Comparison of ENCODE assay signal across 1 cellular context in the genomic region with DNA sequence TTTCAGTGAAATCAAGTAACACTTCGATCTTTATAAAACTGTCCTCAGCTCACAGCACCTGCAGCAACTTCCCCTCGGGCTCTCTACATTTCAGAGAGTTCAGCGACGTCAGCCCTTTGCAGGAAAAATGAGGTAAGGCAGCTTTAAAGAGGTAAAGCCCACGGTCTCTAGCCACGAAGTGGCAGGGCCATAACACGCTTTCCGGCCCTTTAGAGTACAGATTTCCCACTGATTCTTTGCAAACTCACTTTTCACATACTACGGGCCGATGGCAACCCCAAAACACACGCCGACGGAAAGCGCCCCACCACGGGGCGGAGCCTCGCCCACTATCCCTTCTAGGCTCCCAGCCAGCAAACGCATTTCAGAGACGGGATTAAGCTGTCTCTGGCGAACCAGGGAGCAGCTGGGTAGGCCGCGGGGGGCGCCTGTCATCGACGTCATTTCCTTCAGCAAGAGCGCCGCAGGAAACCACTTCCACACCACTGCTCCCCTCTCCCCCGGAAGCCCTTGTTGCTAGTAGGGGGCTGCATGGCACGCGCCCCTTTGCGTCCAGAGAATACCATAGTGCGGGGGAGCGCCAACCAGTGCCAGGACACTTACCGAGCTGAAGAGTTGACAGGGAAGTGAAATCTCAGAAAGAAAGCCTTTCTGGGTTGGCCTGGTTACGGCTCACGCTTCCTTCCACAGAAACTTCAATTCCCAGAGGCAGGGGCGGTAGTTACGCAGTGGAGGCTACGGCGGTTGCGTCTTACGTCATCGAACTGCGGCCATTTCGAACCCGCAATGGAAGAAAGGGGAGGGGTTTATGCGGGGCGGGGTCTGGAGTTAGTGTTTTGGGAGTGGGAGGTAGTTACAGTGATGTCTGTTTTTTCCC.
TF ChIP-seq lines count a peak whose summit lies in the region.

A gene with protein sequence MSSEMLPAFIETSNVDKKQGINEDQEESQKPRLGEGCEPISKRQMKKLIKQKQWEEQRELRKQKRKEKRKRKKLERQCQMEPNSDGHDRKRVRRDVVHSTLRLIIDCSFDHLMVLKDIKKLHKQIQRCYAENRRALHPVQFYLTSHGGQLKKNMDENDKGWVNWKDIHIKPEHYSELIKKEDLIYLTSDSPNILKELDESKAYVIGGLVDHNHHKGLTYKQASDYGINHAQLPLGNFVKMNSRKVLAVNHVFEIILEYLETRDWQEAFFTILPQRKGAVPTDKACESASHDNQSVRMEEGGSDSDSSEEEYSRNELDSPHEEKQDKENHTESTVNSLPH (minus strand): TSS at position 730 of the 877 bp plus-strand sequence. CDS start 4,701 bp downstream, outside the sequence.

TF ChIP-seq in WTC11, 78 proteins besides CTCF, POLR2A, EP300 and RAD21 (continued from another document):
- TF ChIP-seq, protein P1, sequence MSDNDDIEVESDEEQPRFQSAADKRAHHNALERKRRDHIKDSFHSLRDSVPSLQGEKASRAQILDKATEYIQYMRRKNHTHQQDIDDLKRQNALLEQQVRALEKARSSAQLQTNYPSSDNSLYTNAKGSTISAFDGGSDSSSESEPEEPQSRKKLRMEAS (CRISPR knock-in tag; IDR thresholded peaks at IDR 0.05) = peak; percentile 75; the same call in 1 of the 2 replicates
- peak; percentile 66; the same call in 1 of the 2 replicates for TF ChIP-seq FOXK1 (CRISPR knock-in tag; IDR thresholded peaks at IDR 0.05)
- TF ChIP-seq ZNF416 (CRISPR knock-in tag; IDR thresholded peaks at IDR 0.05) = no peak
- TF ChIP-seq TCF7 (CRISPR knock-in tag; IDR thresholded peaks at IDR 0.05; ENCODE audit: low read depth) = no peak
- no peak for TF ChIP-seq NR2C2 (CRISPR knock-in tag; IDR thresholded peaks at IDR 0.05)
- TF ChIP-seq, protein P2, sequence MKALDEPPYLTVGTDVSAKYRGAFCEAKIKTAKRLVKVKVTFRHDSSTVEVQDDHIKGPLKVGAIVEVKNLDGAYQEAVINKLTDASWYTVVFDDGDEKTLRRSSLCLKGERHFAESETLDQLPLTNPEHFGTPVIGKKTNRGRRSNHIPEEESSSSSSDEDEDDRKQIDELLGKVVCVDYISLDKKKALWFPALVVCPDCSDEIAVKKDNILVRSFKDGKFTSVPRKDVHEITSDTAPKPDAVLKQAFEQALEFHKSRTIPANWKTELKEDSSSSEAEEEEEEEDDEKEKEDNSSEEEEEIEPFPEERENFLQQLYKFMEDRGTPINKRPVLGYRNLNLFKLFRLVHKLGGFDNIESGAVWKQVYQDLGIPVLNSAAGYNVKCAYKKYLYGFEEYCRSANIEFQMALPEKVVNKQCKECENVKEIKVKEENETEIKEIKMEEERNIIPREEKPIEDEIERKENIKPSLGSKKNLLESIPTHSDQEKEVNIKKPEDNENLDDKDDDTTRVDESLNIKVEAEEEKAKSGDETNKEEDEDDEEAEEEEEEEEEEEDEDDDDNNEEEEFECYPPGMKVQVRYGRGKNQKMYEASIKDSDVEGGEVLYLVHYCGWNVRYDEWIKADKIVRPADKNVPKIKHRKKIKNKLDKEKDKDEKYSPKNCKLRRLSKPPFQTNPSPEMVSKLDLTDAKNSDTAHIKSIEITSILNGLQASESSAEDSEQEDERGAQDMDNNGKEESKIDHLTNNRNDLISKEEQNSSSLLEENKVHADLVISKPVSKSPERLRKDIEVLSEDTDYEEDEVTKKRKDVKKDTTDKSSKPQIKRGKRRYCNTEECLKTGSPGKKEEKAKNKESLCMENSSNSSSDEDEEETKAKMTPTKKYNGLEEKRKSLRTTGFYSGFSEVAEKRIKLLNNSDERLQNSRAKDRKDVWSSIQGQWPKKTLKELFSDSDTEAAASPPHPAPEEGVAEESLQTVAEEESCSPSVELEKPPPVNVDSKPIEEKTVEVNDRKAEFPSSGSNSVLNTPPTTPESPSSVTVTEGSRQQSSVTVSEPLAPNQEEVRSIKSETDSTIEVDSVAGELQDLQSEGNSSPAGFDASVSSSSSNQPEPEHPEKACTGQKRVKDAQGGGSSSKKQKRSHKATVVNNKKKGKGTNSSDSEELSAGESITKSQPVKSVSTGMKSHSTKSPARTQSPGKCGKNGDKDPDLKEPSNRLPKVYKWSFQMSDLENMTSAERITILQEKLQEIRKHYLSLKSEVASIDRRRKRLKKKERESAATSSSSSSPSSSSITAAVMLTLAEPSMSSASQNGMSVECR (CRISPR knock-in tag; IDR thresholded peaks at IDR 0.05; ENCODE audit: borderline replicate concordance) = 0 out of 2 replicates have a peak, but pooled peaks have one; percentile 76
- TF ChIP-seq, protein P3, sequence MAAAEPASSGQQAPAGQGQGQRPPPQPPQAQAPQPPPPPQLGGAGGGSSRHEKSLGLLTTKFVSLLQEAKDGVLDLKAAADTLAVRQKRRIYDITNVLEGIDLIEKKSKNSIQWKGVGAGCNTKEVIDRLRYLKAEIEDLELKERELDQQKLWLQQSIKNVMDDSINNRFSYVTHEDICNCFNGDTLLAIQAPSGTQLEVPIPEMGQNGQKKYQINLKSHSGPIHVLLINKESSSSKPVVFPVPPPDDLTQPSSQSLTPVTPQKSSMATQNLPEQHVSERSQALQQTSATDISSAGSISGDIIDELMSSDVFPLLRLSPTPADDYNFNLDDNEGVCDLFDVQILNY (CRISPR knock-in tag; IDR thresholded peaks at IDR 0.05) = 0 out of 2 replicates have a peak, but pooled peaks have one; percentile 47
